In genomic region chr3:130102545-130102944, GRCh38 we compare ENCODE assay signal across 4 cellular contexts. TPM values are rescaled to one million over a fixed set of nuclear protein-coding genes. Genes with fewer than 3 reads are reported as not detected.
"Had no signal": no experiment of that assay in that cellular context is flagged by ENCODE, and none has a peak within 500 bp of the region (broad histone marks: within the 10 kb centered on the region; RNA-seq: fewer than 3 reads in every experiment).

No MANE protein-coding gene starts in this region.

RNA-seq across cellular contexts. Expression of gene ALG1L2, which starts 20.9 kb away (rescaled TPM):
- total RNA-seq: activated CD4-positive, alpha-beta memory T cell treated with anti-CD3 and anti-CD28 coated beads for 36 hours; activated CD4-positive, alpha-beta T cell treated with anti-CD3 and anti-CD28 coated beads, Interleukin-2, amount 10 ng/mL, durations not matched to agents 24 days and 14 days; T-helper 1 cell treated with Interleukin-12 subunit alpha and Interleukin-12 subunit beta and Interleukin-4 antibody, amounts not matched to agents 30 ng/mL and 1 ng/mL, for 36 hours; T-helper 2 cell treated with Interferon-gamma antibody and Interleukin-4, amounts not matched to agents 100 ng/mL and 5 ng/mL, for 36 hours had no signal
